In genomic region chr19:48868196-48868886, GRCh38 we compare ENCODE assay signal across 8 cellular contexts. TPM values are rescaled to one million over a fixed set of nuclear protein-coding genes. Genes with fewer than 3 reads are reported as not detected.
DNase-seq lines count a peak whose midpoint lies in the region; ATAC-seq, FAIRE-seq and TF ChIP-seq lines count a peak whose summit lies in the region.

TSS of gene PLEKHA4 (minus strand) at chr19:48868617. CDS start at chr19:48867620, 997 bp downstream.

- POLR2A ChIA-PET in K562 (lab: Yijun Ruan, JAX), result interaction anchor here (0.6 kb wide), 1 partner anchor 194 kb away, joined by 4 read pairs; no protein-coding TSS in a partner anchor

- H3K4me1 ChIP-seq in Karpas-422 (ENCODE audit: low read length) (peaks cover 10% of the 10 kb centered on the region), K562 (replicated peaks in 1 of 2; ENCODE audit: control insufficient read depth in 2 of 2, insufficient read depth in 2 of 2, low read length in 2 of 2) (peaks cover 28 to 51% of the 10 kb centered on the region in 2 experiments), keratinocyte (ENCODE audit: control insufficient read depth, extremely low read depth, insufficient read depth, low read length) (peaks cover 11% of the 10 kb centered on the region), thoracic aorta (ENCODE audit: control insufficient read depth in 1 of 2, low read depth in 2 of 2) (peaks cover 3 to 28% of the 10 kb centered on the region in 2 donors)

- FAIRE-seq in K562 (lab: Jason Lieb, UNC) (peak; percentile 11), keratinocyte (lab: Jason Lieb, UNC) (no peak)

- H3K9me1 ChIP-seq in K562 (ENCODE audit: control insufficient read depth, insufficient read depth, low read length) (no peaks in the 10 kb centered on the region), keratinocyte (ENCODE audit: control insufficient read depth, extremely low read depth, insufficient read depth, low read length) (peaks cover 2% of the 10 kb centered on the region)

- H3K36me3 ChIP-seq in Karpas-422 (ENCODE audit: insufficient read depth, low read length) (0 out of 2 replicates have a peak, but pooled peaks cover under 1% of the 10 kb centered on the region), K562 (ENCODE audit: control insufficient read depth, insufficient read depth, low read length) (peaks cover 2% of the 10 kb centered on the region; the same call in 2 of the 3 replicates), keratinocyte (ENCODE audit: control insufficient read depth in 2 of 2, extremely low read depth in 1 of 2, insufficient read depth in 2 of 2, low read length in 2 of 2) (peaks cover 2 to 6% of the 10 kb centered on the region in 2 experiments), thoracic aorta (no peaks in the 10 kb centered on the region)

- H3K27me3 ChIP-seq in Karpas-422 (ENCODE audit: low read length), result no peaks in the 10 kb centered on the region
- no peaks in the 10 kb centered on the region for H3K27me3 ChIP-seq in K562 (ENCODE audit: control insufficient read depth in 2 of 2, insufficient read depth in 2 of 2, low read length in 2 of 2)
- no peaks in the 10 kb centered on the region for H3K27me3 ChIP-seq in keratinocyte (ENCODE audit: control insufficient read depth, extremely low read depth, insufficient read depth, low read length)
- H3K27me3 ChIP-seq in thoracic aorta (replicated peaks; ENCODE audit: insufficient read depth), result no peaks in the 10 kb centered on the region

- peak within 1 kb of the TSS; percentile 16; the same call in 1 of the 2 replicates for H3K9ac ChIP-seq in Karpas-422 (ENCODE audit: low read length)
- peak within 1 kb of the TSS; percentile 56 to 91 for H3K9ac ChIP-seq in K562 (ENCODE audit: insufficient read depth in 1 of 2, low read depth in 2 of 2, low read length in 2 of 2)
- peak within 1 kb of the TSS; percentile 58 for H3K9ac ChIP-seq in keratinocyte (ENCODE audit: control insufficient read depth, extremely low read depth, insufficient read depth, low read length)

- no peak within 1 kb of the TSS for H3K27ac ChIP-seq in Karpas-422 (ENCODE audit: low read length)
- peak within 1 kb of the TSS; percentile 44; the same call in 2 of the 3 replicates for H3K27ac ChIP-seq in K562 (ENCODE audit: extremely low read depth, low read depth, low read length)
- H3K27ac ChIP-seq in keratinocyte (ENCODE audit: control insufficient read depth, insufficient read depth, low read length), result peak within 1 kb of the TSS; percentile 31
- H3K27ac ChIP-seq in thoracic aorta, result peak within 1 kb of the TSS; percentile 85 to 86

- no peak for TF ChIP-seq EP300 in K562 (IDR thresholded peaks at IDR 0.05; ENCODE audit: low read length)

- intact Hi-C loops in K562 (cut with micrococcal nuclease), result no loop called here

- no peak within 1 kb of the TSS for H3K4me3 ChIP-seq in Karpas-422 (ENCODE audit: low read length)
- H3K4me3 ChIP-seq in K562, result peak within 1 kb of the TSS; percentile 17
- H3K4me3 ChIP-seq in keratinocyte (ENCODE audit: control insufficient read depth in 2 of 3, extremely low read depth in 1 of 3, insufficient read depth in 2 of 3, low read depth in 1 of 3, low read length in 3 of 3), result peak within 1 kb of the TSS; percentile 2 to 57 (median 44)
- peak within 1 kb of the TSS; percentile 63 for H3K4me3 ChIP-seq in thoracic aorta

- H2AFZ ChIP-seq in Karpas-422 (ENCODE audit: low read length), result no peak within 1 kb of the TSS; the same call in 1 of the 2 replicates
- H2AFZ ChIP-seq in K562 (ENCODE audit: low read depth, low read length), result peak within 1 kb of the TSS; percentile 74
- H2AFZ ChIP-seq in keratinocyte (ENCODE audit: control insufficient read depth, low read length), result peak within 1 kb of the TSS; percentile 96

- H3K9me3 ChIP-seq in Karpas-422 (ENCODE audit: low read length) (no peaks in the 10 kb centered on the region), K562 (replicated peaks; ENCODE audit: control insufficient read depth, insufficient read depth, low read depth, low read length) (no peaks in the 10 kb centered on the region), keratinocyte (ENCODE audit: control insufficient read depth, low read depth, low read length) (no peaks in the 10 kb centered on the region), thoracic aorta (no peaks in the 10 kb centered on the region)

- peaks cover 11% of the 10 kb centered on the region for H3K79me2 ChIP-seq in Karpas-422 (ENCODE audit: low read length)
- peaks cover 12% of the 10 kb centered on the region for H3K79me2 ChIP-seq in K562 (ENCODE audit: control insufficient read depth, insufficient read depth, low read length)
- peaks cover 11% of the 10 kb centered on the region for H3K79me2 ChIP-seq in keratinocyte (ENCODE audit: control insufficient read depth, insufficient read depth, low read length)

- dilution Hi-C loops in keratinocyte (cut with MboI; ENCODE audit: extremely low pct_ligation_motif_present, low sequenced_read_pairs), result no loop called here

- no peak for DNase-seq in Karpas-422
- DNase-seq in K562 (ENCODE audit: extremely low read depth in 1 of 4, low spot score in 3 of 4), result peak; percentile 41 to 64 (median 62)
- DNase-seq in keratinocyte (ENCODE audit: low read depth, low spot score), result no peak
- no peak for DNase-seq in thoracic aorta (ENCODE audit: low spot score)
- DNase-seq in SIG-M5 treated with dmso at 0.1 percent for 504 hours (lab: John Stamatoyannopoulos, UW; ENCODE audit: unreplicated experiment), result no peak
- no peak for DNase-seq in activated effector memory CD4-positive, alpha-beta T cell treated with Interleukin-2 at 50 U/mL for 16 hours
- no peak for DNase-seq in NCI-H1694 (lab: John Stamatoyannopoulos, UW)

- no peak for TF ChIP-seq CTCF in K562 (IDR thresholded peaks at IDR 0.05 in 2 of 3, conservative IDR thresholded peaks at IDR 0.05 in 1 of 3; ENCODE audit: insufficient read depth in 2 of 3, low read depth in 1 of 3, low read length in 3 of 3)
- TF ChIP-seq CTCF in keratinocyte (optimal IDR thresholded peaks at IDR 0.05 in 1 of 3, IDR thresholded peaks at IDR 0.05 in 1 of 3, conservative IDR thresholded peaks at IDR 0.05 in 1 of 3; ENCODE audit: extremely low read depth in 1 of 3, insufficient read depth in 2 of 3, low read length in 3 of 3), result no peak
- TF ChIP-seq CTCF in thoracic aorta (IDR thresholded peaks at IDR 0.05), result no peak

- H4K20me1 ChIP-seq in Karpas-422 (ENCODE audit: insufficient read depth, low read depth, low read length) (peaks cover 7% of the 10 kb centered on the region; the same call in 1 of the 2 replicates), K562 (replicated peaks; ENCODE audit: control insufficient read depth, insufficient read depth, low read length) (peaks cover 10% of the 10 kb centered on the region), keratinocyte (ENCODE audit: control insufficient read depth, extremely low read depth, insufficient read depth, low read length) (no peaks in the 10 kb centered on the region)

- no peak within 1 kb of the TSS for H3K4me2 ChIP-seq in Karpas-422 (ENCODE audit: low read depth, low read length, poor library complexity, severe bottlenecking)
- peak within 1 kb of the TSS; percentile 79 for H3K4me2 ChIP-seq in K562 (ENCODE audit: insufficient read depth, low read length)
- H3K4me2 ChIP-seq in keratinocyte (ENCODE audit: control insufficient read depth, extremely low read depth, insufficient read depth, low read depth, low read length), result peak within 1 kb of the TSS; percentile 68

- CTCF ChIA-PET in K562 (lab: Yijun Ruan, JAX; ENCODE audit: low intra/inter-chr PET ratio), result no interaction called here

- BruUV-seq in K562 (replicated peaks; lab: Mats Ljungman, UMichigan), result TSS peak; percentile 96

- no peak for ATAC-seq in K562
- no peak for ATAC-seq in thoracic aorta (ENCODE audit: insufficient number of reproducible peaks, low FRiP score, low read depth)
- no peak for ATAC-seq in HG02610 (IDR thresholded peaks at IDR 0.05; ENCODE audit: unreplicated experiment)

- peak; percentile 55 for TF ChIP-seq POLR2A in K562 (conservative IDR thresholded peaks at IDR 0.05)

- no peaks in the 10 kb centered on the region for H3K9me2 ChIP-seq in Karpas-422 (replicated peaks; ENCODE audit: insufficient read depth, low read length)

- in situ Hi-C loops in K562 (cut with MboI), result no loop called here

- WGBS in K562 (ENCODE audit: insufficient coverage, low coverage, missing lambda C conversion rate), result 37% methylated on average over 2 of the region's 8 CpGs

- TF ChIP-seq RAD21 in K562 (CRISPR knock-in tag; conservative IDR thresholded peaks at IDR 0.05 in 1 of 2, IDR thresholded peaks at IDR 0.05 in 1 of 2), result no peak

TF ChIP-seq in K562, 482 proteins besides CTCF, POLR2A, EP300 and RAD21 (continues in another document):
- TF ChIP-seq CBFA2T2 (conservative IDR thresholded peaks at IDR 0.05), result no peak

RNA-seq across cellular contexts. Expression of gene PLEKHA4, which starts in this region (rescaled TPM):
- total RNA-seq in Karpas-422 (2014; rRNA removed; shearing (Covaris generic); ENCODE audit: low replicate concordance), result not detected in 2 replicates
- 22.1 and 56.7 TPM in 2 replicates for total RNA-seq in K562 (2011; cell fraction: chromatin; rRNA removed; ENCODE audit: low replicate concordance)
- total RNA-seq in K562 (2011; cell fraction: nucleolus; rRNA removed), result 27.5 and 39.4 TPM in 2 replicates
- 22.7 and 27.9 TPM in 2 replicates for total RNA-seq in K562 (2011; cell fraction: nucleoplasm; rRNA removed)
- total RNA-seq in K562 (2014; rRNA removed) (17.0 and 20.1 TPM in 2 replicates), K562 (2014; rRNA removed; fragmentation: Illumina TruSeq; extraction: Trizol) (3.3 and 4.4 TPM in 2 replicates), K562 (2015; rRNA removed; fragmentation: Illumina TruSeq; extraction: Trizol) (5.2 and 5.6 TPM in 2 replicates), K562 (2021) (27.2 and 30.8 TPM in 2 replicates), thoracic aorta (10 to 100 TPM; 45.1 to 45.2 TPM)
- polyA plus RNA-seq in K562 (2011; rRNA removed) (13.4 and 25.1 TPM in 2 replicates), K562 (2014; fragmentation: Illumina TruSeq; extraction: Trizol) (11.4 and 18.4 TPM in 2 replicates), K562 (2014; fragmentation: Nextera tagmentation; extraction: Ambion mirVana) (under 1 TPM; 0.07 to 0.31 TPM), K562 (2014; rRNA removed) (22.0 and 23.5 TPM in 2 replicates), keratinocyte (1.2 to 2.2 TPM (median 1.8 TPM) in 3 replicates)
- polyA plus RNA-seq in K562 (2011; cell fraction: cytosol; rRNA removed), result 20.5 and 26.0 TPM in 2 replicates
- 33.6 and 37.4 TPM in 2 replicates for polyA plus RNA-seq in K562 (2011; cell fraction: nucleus; rRNA removed)
- 17.0 and 29.2 TPM in 2 replicates for polyA plus RNA-seq in K562 (2012)
- 2.8 and 3.5 TPM in 2 replicates for polyA minus RNA-seq in K562 (2011; rRNA and poly(A)+ RNA removed)
- 10.6 and 15.0 TPM in 2 replicates for polyA minus RNA-seq in K562 (2011; cell fraction: cytosol; rRNA and poly(A)+ RNA removed)
- polyA minus RNA-seq in K562 (2011; cell fraction: nucleus; rRNA and poly(A)+ RNA removed), result 8.1 and 13.7 TPM in 2 replicates
- 0.62 TPM for polyA plus RNA-seq in keratinocyte (2011; ENCODE audit: low read depth)
- 0.55 and 2.3 TPM in 2 replicates for polyA plus RNA-seq in keratinocyte (2011; cell fraction: cytosol; rRNA removed)
- 1.5 and 2.4 TPM in 2 replicates for polyA plus RNA-seq in keratinocyte (2011; cell fraction: nucleus; rRNA removed)
- polyA plus RNA-seq in keratinocyte (2012; ENCODE audit: low replicate concordance), result 1.7 and 3.9 TPM in 2 replicates
- polyA minus RNA-seq in keratinocyte, result 0.89 to 2.5 TPM (median 1.1 TPM) in 3 replicates
- polyA minus RNA-seq in keratinocyte (2011; cell fraction: cytosol; rRNA and poly(A)+ RNA removed), result not detected
- polyA minus RNA-seq in keratinocyte (2011; cell fraction: nucleus; rRNA and poly(A)+ RNA removed), result 1.2 TPM in 2 replicates

Comparison
In these comparisons a context has a peak if more than half of its experiments do, and no peak if none do; other contexts are left out.
1. DNase-seq: peak in K562 (4 of 4); none in Karpas-422 (single experiment), keratinocyte (single experiment), thoracic aorta (single experiment), SIG-M5 treated with dmso at 0.1 percent for 504 hours (single experiment), activated effector memory CD4-positive, alpha-beta T cell treated with Interleukin-2 at 50 U/mL for 16 hours (single experiment) and NCI-H1694 (single experiment).
2. H3K9ac ChIP-seq: peak in every context shown above with its lines; median percentile 74 in K562; 58 in keratinocyte; 16 in Karpas-422.